29 cellular contexts compared by ENCODE assay signal in the genomic region with DNA sequence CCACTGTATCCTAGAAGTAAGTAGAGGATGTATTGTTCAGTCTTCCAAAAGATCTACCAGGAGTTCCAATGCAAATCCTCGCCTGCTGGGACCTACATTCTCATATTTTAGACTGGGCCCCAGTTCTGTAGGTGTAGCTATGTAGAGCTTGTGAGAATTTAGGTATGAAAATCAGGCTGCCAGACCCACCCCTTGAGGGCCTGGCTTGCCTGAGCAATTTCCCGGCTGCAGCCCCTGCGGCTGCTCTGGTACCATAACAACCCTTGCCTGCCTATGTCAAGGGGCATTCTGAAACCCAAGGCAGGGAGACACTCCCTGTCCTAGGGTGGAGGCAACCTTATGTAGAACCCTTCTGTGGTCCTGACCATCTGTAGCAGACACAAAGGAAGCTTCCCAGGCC. TPM values are rescaled to one million over a fixed set of nuclear protein-coding genes. Genes with fewer than 3 reads are reported as not detected.
"Had no signal": no experiment of that assay in that cellular context is flagged by ENCODE, and none has a peak within 500 bp of the region (broad histone marks: within the 10 kb centered on the region; RNA-seq: fewer than 3 reads in every experiment).

No MANE protein-coding gene starts in this region.

- H3K4me1 ChIP-seq: left lung, lower lobe of right lung, prostate gland, sigmoid colon, upper lobe of right lung had no signal

- H3K27ac ChIP-seq: left lung, lower lobe of right lung, ovary, prostate gland, sigmoid colon, tibial nerve, upper lobe of right lung had no signal

- H3K36me3 Mint-ChIP-seq: immature natural killer cell; naive B cell; natural killer cell; stimulated activated memory B cell treated with anti-CD40 and anti-IgM and Interleukin-4, amounts not matched to agents 10 μg/mL and 1 μg/mL and 100 μg/mL, for 72 hours had no signal

- H3K4me1 Mint-ChIP-seq: immature natural killer cell; naive B cell; natural killer cell; stimulated activated memory B cell treated with anti-CD40 and anti-IgM and Interleukin-4, amounts not matched to agents 10 μg/mL and 1 μg/mL and 100 μg/mL, for 72 hours; stimulated activated naive CD8-positive, alpha-beta T cell treated with anti-CD3 and anti-CD28 coated beads, Interleukin-15, amount 100 ng/mL, for 72 hours had no signal

- H3K36me3 ChIP-seq: left lung, lower lobe of right lung, ovary, prostate gland, sigmoid colon, tibial nerve, upper lobe of right lung had no signal

- H3K27me3 ChIP-seq: left lung, ovary, sigmoid colon, tibial nerve, upper lobe of right lung had no signal

- H3K9me3 Mint-ChIP-seq: immature natural killer cell; natural killer cell; nephron progenitor cell; stimulated activated memory B cell treated with anti-CD40 and anti-IgM and Interleukin-4, amounts not matched to agents 10 μg/mL and 1 μg/mL and 100 μg/mL, for 72 hours; stimulated activated naive CD8-positive, alpha-beta T cell treated with anti-CD3 and anti-CD28 coated beads, Interleukin-15, amount 100 ng/mL, for 72 hours had no signal

- H3K27ac Mint-ChIP-seq: immature natural killer cell; naive B cell; natural killer cell; stimulated activated memory B cell treated with anti-CD40 and anti-IgM and Interleukin-4, amounts not matched to agents 10 μg/mL and 1 μg/mL and 100 μg/mL, for 72 hours; stimulated activated naive CD8-positive, alpha-beta T cell treated with anti-CD3 and anti-CD28 coated beads, Interleukin-15, amount 100 ng/mL, for 72 hours had no signal

- H3K9me3 ChIP-seq: left lung, lower lobe of right lung, ovary, prostate gland, sigmoid colon, tibial nerve, upper lobe of right lung had no signal

- H3K4me3 Mint-ChIP-seq: immature natural killer cell; naive B cell; natural killer cell; nephron progenitor cell; stimulated activated memory B cell treated with anti-CD40 and anti-IgM and Interleukin-4, amounts not matched to agents 10 μg/mL and 1 μg/mL and 100 μg/mL, for 72 hours; stimulated activated naive CD8-positive, alpha-beta T cell treated with anti-CD3 and anti-CD28 coated beads, Interleukin-15, amount 100 ng/mL, for 72 hours had no signal

- ATAC-seq: left colon; left lung; natural killer cell; stimulated activated memory B cell treated with anti-CD40 and anti-IgM and Interleukin-4, amounts not matched to agents 10 μg/mL and 1 μg/mL and 100 μg/mL, for 72 hours; stimulated activated naive CD8-positive, alpha-beta T cell treated with anti-CD3 and anti-CD28 coated beads, Interleukin-15, amount 100 ng/mL, for 72 hours had no signal

- H3K4me3 ChIP-seq: left lung, lower lobe of right lung, ovary, prostate gland, sigmoid colon, tibial nerve, upper lobe of right lung had no signal

- DNase-seq: hypothalamus; immature natural killer cell; kidney; left colon; left lung; lower lobe of right lung; mammary epithelial cell; mesenchymal stem cell; naive B cell; natural killer cell; ovary; retina; right cardiac atrium; sigmoid colon; small intestine; stimulated activated CD4-positive, alpha-beta T cell treated with anti-CD3 and anti-CD28 coated beads, Interleukin-1b, Interleukin-23, amount 100 ng/mL, for 48 hours; stimulated activated CD4-positive, alpha-beta T cell treated with anti-CD3 and anti-CD28 coated beads, Interleukin-2, amount 100 ng/mL, for 48 hours; stimulated activated CD4-positive, alpha-beta T cell treated with anti-CD3 and anti-CD28 coated beads, Interleukin-4, amount 100 ng/mL, for 4 hours; stimulated activated CD8-positive, alpha-beta memory T cell treated with anti-CD3 and anti-CD28 coated beads, Interleukin-4, amount 100 ng/mL, for 48 hours; stimulated activated naive CD4-positive, alpha-beta T cell treated with Interleukin-2 at 50 U/mL for 16 hours; stimulated activated naive CD8-positive, alpha-beta T cell treated with anti-CD3 and anti-CD28 coated beads, Interleukin-15, amount 100 ng/mL, for 72 hours; substantia nigra; upper lobe of right lung had no signal

RNA-seq across cellular contexts. Expression of gene VTCN1, which starts 28.5 kb away (rescaled TPM):
- total RNA-seq: left colon, mononuclear cell, natural killer cell, omental fat pad, sigmoid colon, tibial nerve, upper lobe of right lung had no signal
- polyA plus RNA-seq: immature natural killer cell, sigmoid colon had no signal
